11 cellular contexts compared by ENCODE assay signal in genomic region chr14:105529506-105530445, GRCh38. TPM values are rescaled to one million over a fixed set of nuclear protein-coding genes. Genes with fewer than 3 reads are reported as not detected.
A peak's percentile ranks its signal among the peaks of the same experiment; 100 is the strongest.
DNase-seq lines count a peak whose midpoint lies in the region; ATAC-seq and TF ChIP-seq lines count a peak whose summit lies in the region.
"Had no signal": no experiment of that assay in that cellular context is flagged by ENCODE, and none has a peak within 500 bp of the region (broad histone marks: within the 10 kb centered on the region; RNA-seq: fewer than 3 reads in every experiment).

No MANE protein-coding gene starts in this region.

- H3K9me3 ChIP-seq in heart left ventricle = no peaks in the 10 kb centered on the region

- intact Hi-C loops in heart left ventricle (cut with DNase I) = loop anchor here (2.0 to 10.0 kb wide), 11 partner anchors 37 to 435 kb away; partner anchors contain the start of genes TEDC1 (in 2 of the 10) and NUDT14 (in 1 of the 10)
- intact Hi-C loops in left ventricle myocardium superior (cut with micrococcal nuclease) = no loop called here

- H3K4me1 ChIP-seq in heart left ventricle = peaks cover 11 to 41% (median 27%) of the 10 kb centered on the region in 12 donors

- TF ChIP-seq CTCF in heart left ventricle (IDR thresholded peaks at IDR 0.05) = no peak
- TF ChIP-seq CTCF in HFFc6 (IDR thresholded peaks at IDR 0.05) = no peak
- no peak for TF ChIP-seq CTCF in omental fat pad (IDR thresholded peaks at IDR 0.05)

- H3K4me3 ChIP-seq in heart left ventricle = peak overlapping the region in 11 of 12 donors; percentile 45 to 77 (median 71)

- H3K36me3 Mint-ChIP-seq in activated naive CD4-positive, alpha-beta T cell treated with anti-CD3 and anti-CD28 coated beads, Interleukin-2, amount 50 U/mL, for 24 hours = no peaks in the 10 kb centered on the region
- H3K36me3 Mint-ChIP-seq in naive B cell (no peaks in the 10 kb centered on the region), HFFc6 (ENCODE audit: low read depth) (no peaks in the 10 kb centered on the region)

- H3K27ac ChIP-seq in heart left ventricle = peak overlapping the region in 1 of 12 donors; percentile 41

- H3K27me3 ChIP-seq in heart left ventricle = peaks cover 0 to 28% (median 0%) of the 10 kb centered on the region in 9 donors

- peak overlapping the region; percentile 88 for H3K4me3 Mint-ChIP-seq in activated naive CD4-positive, alpha-beta T cell treated with anti-CD3 and anti-CD28 coated beads, Interleukin-2, amount 50 U/mL, for 24 hours
- H3K4me3 Mint-ChIP-seq in naive B cell = peak overlapping the region; percentile 79 to 88 (median 82)
- H3K4me3 Mint-ChIP-seq in HFFc6 = no peak overlapping the region

- no peaks in the 10 kb centered on the region for H3K27me3 Mint-ChIP-seq in activated naive CD4-positive, alpha-beta T cell treated with anti-CD3 and anti-CD28 coated beads, Interleukin-2, amount 50 U/mL, for 24 hours
- H3K27me3 Mint-ChIP-seq in naive B cell = peaks cover 0 to 14% (median 8%) of the 10 kb centered on the region in 3 donors
- peaks cover 18% of the 10 kb centered on the region for H3K27me3 Mint-ChIP-seq in HFFc6 (ENCODE audit: insufficient read depth)

- H3K9me3 Mint-ChIP-seq in activated naive CD4-positive, alpha-beta T cell treated with anti-CD3 and anti-CD28 coated beads, Interleukin-2, amount 50 U/mL, for 24 hours = no peaks in the 10 kb centered on the region
- no peaks in the 10 kb centered on the region for H3K9me3 Mint-ChIP-seq in naive B cell
- no peaks in the 10 kb centered on the region for H3K9me3 Mint-ChIP-seq in HFFc6

- ATAC-seq in heart left ventricle = peak in 1 of 4 donors; percentile 39
- ATAC-seq in left ventricle myocardium superior = no peak
- ATAC-seq in naive B cell (ENCODE audit: low read depth in 2 of 2) = peak; percentile 11 to 17
- ATAC-seq in HG02642 (IDR thresholded peaks at IDR 0.05; ENCODE audit: poor library complexity, unreplicated experiment) = no peak
- ATAC-seq in omental fat pad (ENCODE audit: low FRiP score) = no peak
- ATAC-seq in HG03520 (IDR thresholded peaks at IDR 0.05; ENCODE audit: unreplicated experiment) = no peak

- H3K27ac Mint-ChIP-seq in activated naive CD4-positive, alpha-beta T cell treated with anti-CD3 and anti-CD28 coated beads, Interleukin-2, amount 50 U/mL, for 24 hours = peak overlapping the region; percentile 94
- H3K27ac Mint-ChIP-seq in naive B cell = peak overlapping the region in 4 of 6 donors; percentile 51 to 89 (median 69)
- H3K27ac Mint-ChIP-seq in HFFc6 = no peak overlapping the region

- DNase-seq in heart left ventricle (peak in 3 of 5 donors; percentile 38 to 61 (median 51)), left ventricle myocardium superior (no peak), naive B cell (peak; percentile 48), HFFc6 (no peak), omental fat pad (ENCODE audit: low spot score) (no peak)
- DNase-seq: GOT3, T1000 had no signal

- WGBS in heart left ventricle, 4 donors = 53 to 68% (median 59%) methylated on average over 25 to 78 of the region's 78 CpGs

- peaks cover 5% of the 10 kb centered on the region for H3K4me1 Mint-ChIP-seq in activated naive CD4-positive, alpha-beta T cell treated with anti-CD3 and anti-CD28 coated beads, Interleukin-2, amount 50 U/mL, for 24 hours
- H3K4me1 Mint-ChIP-seq in naive B cell (peaks cover 39 to 60% (median 49%) of the 10 kb centered on the region in 3 donors), HFFc6 (ENCODE audit: low read depth) (no peaks in the 10 kb centered on the region)

- no peaks in the 10 kb centered on the region for H3K36me3 ChIP-seq in heart left ventricle

- no peak for TF ChIP-seq POLR2A in heart left ventricle (IDR thresholded peaks at IDR 0.05)

RNA-seq across cellular contexts. Expression of gene TMEM121, which starts 3.4 kb away (rescaled TPM):
- total RNA-seq in heart left ventricle (1 to 10 TPM; 1.0 to 4.4 (median 2.0) TPM), left ventricle myocardium superior (4.0 TPM), omental fat pad (1 to 10 TPM; 3.5 to 5.6 (median 4.1) TPM)
- polyA plus RNA-seq in heart left ventricle (1 to 10 TPM; 1.1 to 1.5 TPM), naive B cell (ENCODE audit: low read depth in 6 of 6) (1 to 10 TPM; 1.4 to 3.3 (median 1.9) TPM)
- 1 to 10 TPM; 3.0 to 4.2 (median 3.4) TPM for total RNA-seq in HFFc6 (2021; fragmentation: NEBNext Ultra II Directional; extraction: Animal tissue kit (Norgen Biotek cat#: 25700))

RNA-seq across cellular contexts. Expression of gene TEDC1, which starts 38.7 kb away (rescaled TPM):
- total RNA-seq in heart left ventricle = 10 to 100 TPM in 1 of 9 donors, 1 to 10 TPM in 7, under 1 TPM in 1; 0.94 to 12.4 (median 3.2) TPM
- polyA plus RNA-seq in heart left ventricle = 1 to 10 TPM; 4.8 to 6.7 TPM
- 5.1 TPM for total RNA-seq in left ventricle myocardium superior
- 10 to 100 TPM in 3 of 6 donors, 1 to 10 TPM in 3; 3.5 to 13.6 (median 8.3) TPM for polyA plus RNA-seq in naive B cell (ENCODE audit: low read depth in 6 of 6)
- total RNA-seq in HFFc6 (2021; fragmentation: NEBNext Ultra II Directional; extraction: Animal tissue kit (Norgen Biotek cat#: 25700)) = 10 to 100 TPM in 5 of 6 experiments, 1 to 10 TPM in 1; 9.1 to 12.9 (median 12.7) TPM
- 10 to 100 TPM in 2 of 4 donors, 1 to 10 TPM in 2; 2.8 to 18.9 (median 7.4) TPM for total RNA-seq in omental fat pad

RNA-seq across cellular contexts. Expression of gene CRIP1, which starts 43.1 kb away (rescaled TPM):
- total RNA-seq in heart left ventricle = 100 to 1,000 TPM in 1 of 9 donors, 10 to 100 TPM in 8; 12.1 to 195 (median 56.9) TPM
- 100 to 1,000 TPM in 1 of 2 donors, 10 to 100 TPM in 1; 81.1 to 109 TPM for polyA plus RNA-seq in heart left ventricle
- total RNA-seq in left ventricle myocardium superior = 59.4 TPM
- polyA plus RNA-seq in naive B cell (ENCODE audit: low read depth in 6 of 6) = 100 to 1,000 TPM; 115 to 495 (median 235) TPM
- total RNA-seq in HFFc6 (2021; fragmentation: NEBNext Ultra II Directional; extraction: Animal tissue kit (Norgen Biotek cat#: 25700)) = 10 to 100 TPM in 4 of 6 experiments, 1 to 10 TPM in 2; 4.8 to 55.2 (median 42.3) TPM
- 10 to 100 TPM; 18.5 to 88.6 (median 43.9) TPM for total RNA-seq in omental fat pad
- total RNA-seq: bronchial epithelial cell had no signal

RNA-seq across cellular contexts. Expression of gene CRIP2, which starts 55.2 kb away (rescaled TPM):
- 1,000 to 10,000 TPM in 2 of 9 donors, 100 to 1,000 TPM in 7; 695 to 1,715 (median 851) TPM for total RNA-seq in heart left ventricle
- polyA plus RNA-seq in heart left ventricle = 1,000 to 10,000 TPM in 1 of 2 donors, 100 to 1,000 TPM in 1; 829 to 1,402 TPM
- total RNA-seq in left ventricle myocardium superior = 1,036 TPM
- 10 to 100 TPM in 2 of 6 donors, 1 to 10 TPM in 4; 2.0 to 27.3 (median 8.4) TPM for polyA plus RNA-seq in naive B cell (ENCODE audit: low read depth in 6 of 6)
- total RNA-seq in HFFc6 (2021; fragmentation: NEBNext Ultra II Directional; extraction: Animal tissue kit (Norgen Biotek cat#: 25700)) = 10 to 100 TPM in 4 of 6 experiments, 1 to 10 TPM in 2; 6.9 to 22.4 (median 21.0) TPM
- 100 to 1,000 TPM in 2 of 4 donors, 10 to 100 TPM in 2; 63.4 to 177 (median 122) TPM for total RNA-seq in omental fat pad

Comparison
In these comparisons a context has a peak if more than half of its experiments do, and no peak if none do; other contexts are left out.
1. DNase-seq: peak in heart left ventricle (3 of 5) and naive B cell (single experiment); none in left ventricle myocardium superior (single experiment), HFFc6 (single experiment) and omental fat pad (single experiment).
2. ATAC-seq: peak in naive B cell (2 of 2); none in left ventricle myocardium superior (single experiment), HG02642 (single experiment), omental fat pad (single experiment) and HG03520 (single experiment).